In the genomic region with DNA sequence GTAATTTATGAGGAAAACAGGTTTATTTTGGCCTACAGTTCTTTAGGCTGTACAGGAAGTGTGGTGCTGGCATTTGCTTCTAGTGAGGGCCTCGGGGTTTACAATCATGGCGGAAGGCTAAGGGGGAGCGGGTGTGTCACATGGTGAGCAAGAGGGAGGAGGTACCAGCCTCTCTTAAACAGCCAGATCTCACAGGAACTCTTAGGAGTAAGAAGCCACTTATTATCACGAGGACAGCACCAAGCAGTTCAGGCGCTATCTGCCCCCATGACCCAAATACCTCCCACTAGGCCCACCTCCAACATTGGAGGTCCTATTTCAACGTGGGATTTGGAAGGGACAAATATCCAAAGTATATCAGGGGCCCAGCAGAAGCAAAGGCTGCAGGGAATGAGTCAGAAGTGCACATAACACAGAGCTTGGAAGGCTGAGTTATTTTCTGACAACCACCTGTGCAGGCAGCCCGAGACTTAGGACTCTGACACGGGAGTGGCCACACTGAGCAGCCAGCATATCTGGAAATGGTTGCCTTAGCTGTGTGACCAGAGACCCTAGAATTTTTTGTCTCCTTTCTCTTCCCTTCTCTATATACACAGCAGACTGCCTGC, we compare ENCODE assay signal across 24 cellular contexts.
A peak's percentile ranks its signal among the peaks of the same experiment; 100 is the strongest.
DNase-seq lines count a peak whose midpoint lies in the region; ATAC-seq, FAIRE-seq and TF ChIP-seq lines count a peak whose summit lies in the region.
"Had no signal": no experiment of that assay in that cellular context is flagged by ENCODE, and none has a peak within 500 bp of the region (broad histone marks: within the 10 kb centered on the region; RNA-seq: fewer than 3 reads in every experiment).

No MANE protein-coding gene starts in this region.

- ATAC-seq in mucosa of descending colon: peak; percentile 70
- ATAC-seq in HG03565 (IDR thresholded peaks at IDR 0.05; ENCODE audit: unreplicated experiment): no peak
- ATAC-seq: activated T-cell treated with anti-CD3 and anti-CD28 coated beads, Interleukin-2, amount 50 U/mL, for 4 hours; sciatic nerve had no signal

- H3K9me3 ChIP-seq in mucosa of descending colon (no peaks in the 10 kb centered on the region), skeletal muscle tissue (ENCODE audit: control insufficient read depth in 3 of 3, low read length in 3 of 3) (no peaks in the 10 kb centered on the region)
- H3K9me3 ChIP-seq: ovary, thoracic aorta had no signal

- H3K4me1 ChIP-seq in mucosa of descending colon (ENCODE audit: low read depth) (peaks cover 11% of the 10 kb centered on the region), skeletal muscle tissue (ENCODE audit: control insufficient read depth in 3 of 3, insufficient read depth in 3 of 3, low read length in 3 of 3) (peaks cover 20 to 43% (median 30%) of the 10 kb centered on the region in 3 donors)

- intact Hi-C loops in dorsolateral prefrontal cortex (cut with DNase I): no loop called here
- intact Hi-C loops in mucosa of descending colon (cut with DNase I, micrococcal nuclease): no loop called here

- H3K36me3 ChIP-seq in mucosa of descending colon (ENCODE audit: low read depth): no peaks in the 10 kb centered on the region
- peaks cover 2 to 5% (median 3%) of the 10 kb centered on the region in 3 donors for H3K36me3 ChIP-seq in skeletal muscle tissue (ENCODE audit: control insufficient read depth in 3 of 3, insufficient read depth in 3 of 3, low read length in 3 of 3)
- H3K36me3 ChIP-seq: ovary, thoracic aorta had no signal

- TF ChIP-seq CTCF in dorsolateral prefrontal cortex (IDR thresholded peaks at IDR 0.05 in 54 of 56, conservative IDR thresholded peaks at IDR 0.05 in 2 of 56; ENCODE audit: low read depth in 1 of 56, partially characterized antibody in 56 of 56): no peak
- TF ChIP-seq CTCF in mucosa of descending colon (IDR thresholded peaks at IDR 0.05): no peak

- no peak for FAIRE-seq in RCC 7860 (lab: Jason Lieb, UNC)
- FAIRE-seq: kidney, TTC549 had no signal

- peak overlapping the region in 58 of 59 donors; percentile 66 to 96 (median 91) for H3K27ac ChIP-seq in dorsolateral prefrontal cortex
- H3K27ac ChIP-seq in skeletal muscle tissue (ENCODE audit: low read depth, low read length): peak overlapping the region; percentile 76
- H3K27ac ChIP-seq: thoracic aorta had no signal

- H3K27me3 ChIP-seq in dorsolateral prefrontal cortex (no peaks in the 10 kb centered on the region), skeletal muscle tissue (ENCODE audit: control insufficient read depth in 3 of 3, insufficient read depth in 3 of 3, low read length in 3 of 3) (no peaks in the 10 kb centered on the region)
- H3K27me3 ChIP-seq: ovary had no signal

- DNase-seq in RCC 7860 (ENCODE audit: low spot score) (peak; percentile 9), dorsolateral prefrontal cortex (no peak), mucosa of descending colon (peak in 2 of 3 donors; percentile 37 to 40), NCI-H1105 treated with DMSO at 0.1 percent for 48 hours (lab: John Stamatoyannopoulos, UW) (no peak), CD1c-positive myeloid dendritic cell (ENCODE audit: extremely low spot score) (no peak), D341Med (ENCODE audit: low spot score) (no peak)
- DNase-seq: activated naive CD4-positive, alpha-beta T cell; activated T-cell treated with anti-CD3 and anti-CD28 coated beads, Interleukin-2, amount 50 U/mL, for 4 hours; amniotic stem cell; CD4-positive, alpha-beta memory T cell; DMS153; foreskin fibroblast; GF-D8; H9; kidney; NCI-H1930; OCI-M1; ovary; SHP77 had no signal

- H3K4me3 ChIP-seq in dorsolateral prefrontal cortex: no peak overlapping the region
- H3K4me3 ChIP-seq in mucosa of descending colon: no peak overlapping the region
- no peak overlapping the region for H3K4me3 ChIP-seq in skeletal muscle tissue (ENCODE audit: low read length in 3 of 3)
- H3K4me3 ChIP-seq: ovary, thoracic aorta had no signal

- peak overlapping the region in 1 of 3 donors; percentile 27 for H3K9ac ChIP-seq in skeletal muscle tissue (ENCODE audit: low read depth in 1 of 3, low read length in 3 of 3)

Comparison
In these comparisons a context has a peak if more than half of its experiments do, and no peak if none do; other contexts are left out.
1. DNase-seq: peak in RCC 7860 (single experiment) and mucosa of descending colon (2 of 3); none in dorsolateral prefrontal cortex (0 of 10), NCI-H1105 treated with DMSO at 0.1 percent for 48 hours (single experiment), CD1c-positive myeloid dendritic cell (single experiment) and D341Med (single experiment).